In genomic region chr10:33234779-33235178, GRCh38 we compare ENCODE assay signal across 16 cellular contexts.
DNase-seq lines count a peak whose midpoint lies in the region; ATAC-seq and TF ChIP-seq lines count a peak whose summit lies in the region.
"Had no signal": no experiment of that assay in that cellular context is flagged by ENCODE, and none has a peak within 500 bp of the region (broad histone marks: within the 10 kb centered on the region; RNA-seq: fewer than 3 reads in every experiment).

No MANE protein-coding gene starts in this region.

- peak; percentile 54 for DNase-seq in adipocyte (ENCODE audit: low read depth)
- DNase-seq in fibroblast of the aortic adventitia (ENCODE audit: low read depth): peak; percentile 63
- no peak for DNase-seq in mesothelial cell of epicardium (ENCODE audit: low spot score in 2 of 2, unreplicated experiment in 2 of 2)
- DNase-seq in activated T-cell treated with anti-CD3 and anti-CD28 coated beads, Interleukin-2, amount 50 U/mL, for 72 hours: no peak
- DNase-seq in germinal center (ENCODE audit: low spot score): no peak
- DNase-seq: activated CD8-positive, alpha-beta T cell treated with anti-CD3 and anti-CD28 coated beads for 36 hours; HCEC 1CT; NCI-H1105 treated with DMSO at 0.1 percent for 48 hours; NCI-H226; stimulated activated naive CD4-positive, alpha-beta T cell had no signal

- H3K4me3 ChIP-seq in adipocyte (ENCODE audit: low read length): no peak overlapping the region
- no peak overlapping the region for H3K4me3 ChIP-seq in fibroblast of the aortic adventitia (ENCODE audit: low read depth, low read length)
- H3K4me3 ChIP-seq: skin epidermis had no signal

- no peak overlapping the region for H3K4me3 Mint-ChIP-seq in mesothelial cell of epicardium
- H3K4me3 Mint-ChIP-seq in activated T-cell treated with anti-CD3 and anti-CD28 coated beads, Interleukin-2, amount 50 U/mL, for 72 hours: no peak overlapping the region
- H3K4me3 Mint-ChIP-seq: activated CD8-positive, alpha-beta T cell treated with anti-CD3 and anti-CD28 coated beads for 36 hours; IgD-negative memory B cell; memory B cell had no signal

- ATAC-seq in GM19023 (IDR thresholded peaks at IDR 0.05; ENCODE audit: unreplicated experiment) (no peak), HG02588 (IDR thresholded peaks at IDR 0.05; ENCODE audit: unreplicated experiment) (no peak)
- no peak for ATAC-seq in activated T-cell treated with anti-CD3 and anti-CD28 coated beads, Interleukin-2, amount 50 U/mL, for 72 hours (replicated peaks in 1 of 2)
- ATAC-seq: activated CD8-positive, alpha-beta T cell treated with anti-CD3 and anti-CD28 coated beads for 36 hours had no signal

- H3K27me3 Mint-ChIP-seq in mesothelial cell of epicardium (ENCODE audit: low read depth): no peaks in the 10 kb centered on the region
- H3K27me3 Mint-ChIP-seq in activated T-cell treated with anti-CD3 and anti-CD28 coated beads, Interleukin-2, amount 50 U/mL, for 72 hours (ENCODE audit: low read depth): peaks cover 37% of the 10 kb centered on the region

- peak overlapping the region; percentile 32 for H3K9ac ChIP-seq in adipocyte (ENCODE audit: low read length)

- peak overlapping the region; percentile 90 for H3K27ac Mint-ChIP-seq in mesothelial cell of epicardium
- no peak overlapping the region for H3K27ac Mint-ChIP-seq in activated T-cell treated with anti-CD3 and anti-CD28 coated beads, Interleukin-2, amount 50 U/mL, for 72 hours
- H3K27ac Mint-ChIP-seq: activated CD8-positive, alpha-beta T cell treated with anti-CD3 and anti-CD28 coated beads for 36 hours; IgD-negative memory B cell; memory B cell had no signal

- H3K9me3 Mint-ChIP-seq in mesothelial cell of epicardium: peaks cover 6% of the 10 kb centered on the region
- no peaks in the 10 kb centered on the region for H3K9me3 Mint-ChIP-seq in activated T-cell treated with anti-CD3 and anti-CD28 coated beads, Interleukin-2, amount 50 U/mL, for 72 hours
- H3K9me3 Mint-ChIP-seq: activated CD8-positive, alpha-beta T cell treated with anti-CD3 and anti-CD28 coated beads for 36 hours; IgD-negative memory B cell; memory B cell had no signal

- H3K27me3 ChIP-seq in adipocyte (replicated peaks; ENCODE audit: control insufficient read depth, insufficient read depth, low read length): no peaks in the 10 kb centered on the region
- H3K27me3 ChIP-seq: neutrophil had no signal

- H3K36me3 ChIP-seq in adipocyte (ENCODE audit: control insufficient read depth, insufficient read depth, low read length, severe bottlenecking): peaks cover 45% of the 10 kb centered on the region
- H3K36me3 ChIP-seq: neutrophil had no signal

- H3K36me3 Mint-ChIP-seq in mesothelial cell of epicardium: peaks cover 15% of the 10 kb centered on the region
- no peaks in the 10 kb centered on the region for H3K36me3 Mint-ChIP-seq in activated T-cell treated with anti-CD3 and anti-CD28 coated beads, Interleukin-2, amount 50 U/mL, for 72 hours (ENCODE audit: insufficient read depth in 2 of 2)
- H3K36me3 Mint-ChIP-seq: IgD-negative memory B cell, memory B cell had no signal

- H3K4me1 ChIP-seq in adipocyte (ENCODE audit: control insufficient read depth, insufficient read depth, low read length): peaks cover 66% of the 10 kb centered on the region

- peaks cover 76% of the 10 kb centered on the region for H3K4me1 Mint-ChIP-seq in mesothelial cell of epicardium
- no peaks in the 10 kb centered on the region for H3K4me1 Mint-ChIP-seq in activated T-cell treated with anti-CD3 and anti-CD28 coated beads, Interleukin-2, amount 50 U/mL, for 72 hours (ENCODE audit: low read depth)
- H3K4me1 Mint-ChIP-seq: IgD-negative memory B cell, memory B cell had no signal

- no peaks in the 10 kb centered on the region for H3K9me3 ChIP-seq in adipocyte (ENCODE audit: control insufficient read depth, low read length)
- H3K9me3 ChIP-seq: neutrophil had no signal

- TF ChIP-seq CTCF in fibroblast of the aortic adventitia (IDR thresholded peaks at IDR 0.05; ENCODE audit: insufficient read depth, low read length) (no peak), mesothelial cell of epicardium (IDR thresholded peaks at IDR 0.05; ENCODE audit: unreplicated experiment) (no peak)

Comparison
In these comparisons a context has a peak if more than half of its experiments do, and no peak if none do; other contexts are left out.
1. DNase-seq: peak in adipocyte (single experiment) and fibroblast of the aortic adventitia (single experiment); none in mesothelial cell of epicardium (0 of 2), activated T-cell treated with anti-CD3 and anti-CD28 coated beads, Interleukin-2, amount 50 U/mL, for 72 hours (0 of 2) and germinal center (single experiment).